In the genomic region with DNA sequence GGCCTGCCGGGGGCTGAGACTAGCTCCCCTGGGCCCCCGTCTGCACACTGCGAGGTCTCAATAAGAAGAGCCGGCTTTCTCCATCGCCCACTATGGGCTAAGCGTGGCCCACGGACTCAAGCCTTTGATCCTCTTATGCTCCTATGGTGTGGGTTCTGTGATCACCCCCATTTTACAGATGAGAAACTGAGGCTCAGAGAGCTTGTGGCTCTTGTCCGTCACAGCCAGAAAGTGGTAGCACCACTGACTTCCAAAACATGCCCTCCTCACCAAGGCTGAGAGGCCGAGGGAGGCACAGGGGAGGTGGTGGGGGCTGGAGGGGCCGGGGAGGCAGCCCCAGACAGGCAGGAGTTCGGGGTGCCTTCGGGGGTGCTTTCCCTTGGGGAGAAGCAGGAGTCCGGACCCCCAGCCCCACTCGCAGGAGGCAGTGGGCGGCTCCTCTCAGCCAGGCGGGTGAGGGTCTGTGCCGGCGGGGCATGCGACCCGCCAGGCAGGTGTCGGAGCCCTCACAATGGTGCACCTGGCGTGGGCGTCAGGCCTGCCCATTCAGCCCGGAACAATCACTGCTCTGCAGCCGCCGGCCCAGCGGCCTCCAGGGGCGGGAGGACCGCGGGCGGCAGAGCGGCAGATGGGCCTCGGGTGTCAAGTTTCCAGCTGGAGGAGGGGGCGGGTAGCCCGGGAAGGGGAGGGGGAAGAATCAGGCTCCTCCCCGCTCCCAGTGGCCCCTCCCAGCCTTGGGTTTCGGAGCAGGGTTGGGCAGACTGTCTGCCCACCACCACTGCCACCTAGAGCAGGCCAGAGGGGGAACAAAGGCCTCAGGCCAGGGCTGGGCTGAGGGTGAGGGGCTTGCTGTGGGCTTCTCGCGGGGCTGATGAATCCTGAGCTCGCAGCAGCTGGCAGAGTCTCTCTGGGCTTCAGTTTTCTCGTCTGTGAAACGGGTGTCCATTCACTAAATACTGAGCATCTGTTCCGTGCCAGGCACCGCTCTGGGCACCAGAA, we compare ENCODE assay signal across 9 cellular contexts. TPM values are rescaled to one million over a fixed set of nuclear protein-coding genes. Genes with fewer than 3 reads are reported as not detected.
DNase-seq lines count a peak whose midpoint lies in the region; ATAC-seq, FAIRE-seq and TF ChIP-seq lines count a peak whose summit lies in the region.
"Had no signal": no experiment of that assay in that cellular context is flagged by ENCODE, and none has a peak within 500 bp of the region (broad histone marks: within the 10 kb centered on the region; RNA-seq: fewer than 3 reads in every experiment).

No MANE protein-coding gene starts in this region.

- peaks cover 3% of the 10 kb centered on the region for H3K9me3 Mint-ChIP-seq in activated CD4-positive, alpha-beta T cell treated with anti-CD3 and anti-CD28 coated beads, Interleukin-2, amount 10 ng/mL, durations not matched to agents 7 days and 5 days

- TF ChIP-seq POLR2A in H1 (IDR thresholded peaks at IDR 0.05; ENCODE audit: control extremely low read depth in 1 of 2, low read depth in 2 of 2, low read length in 2 of 2) (peak in 1 of 2 experiments; percentile 51; a peak in 1 of 3 replicates), tibial nerve (IDR thresholded peaks at IDR 0.05) (no peak)

- H3K79me2 ChIP-seq in H1 (ENCODE audit: control insufficient read depth in 1 of 2, insufficient read depth in 2 of 2, low read length in 2 of 2): no peaks in the 10 kb centered on the region

- no peak overlapping the region for H3K56ac ChIP-seq in H1 (replicated peaks; ENCODE audit: insufficient read length, low read depth, low read length)

- H3K4me3 Mint-ChIP-seq in activated CD4-positive, alpha-beta T cell treated with anti-CD3 and anti-CD28 coated beads, Interleukin-2, amount 10 ng/mL, durations not matched to agents 7 days and 5 days: no peak overlapping the region

- CTCF ChIA-PET in activated CD4-positive, alpha-beta T cell treated with anti-CD3 and anti-CD28 coated beads, Interleukin-2, amount 10 ng/mL, durations not matched to agents 7 days and 5 days (lab: Charles Lee): interaction anchor here (0.5 to 2.2 kb wide), 2 partner anchors 13 to 1115 kb away, joined by 3 to 4 read pairs; no protein-coding TSS in a partner anchor
- CTCF ChIA-PET in H1 (lab: Charles Lee; ENCODE audit: partially characterized antibody): interaction anchor here (0.6 to 5.1 kb wide), 14 partner anchors 10 to 826 kb away, joined by 3 to 15 read pairs (median 4); no protein-coding TSS in a partner anchor

- H3K27me3 ChIP-seq in H1 (replicated peaks in 1 of 4; ENCODE audit: control insufficient read depth in 3 of 4, extremely low read depth in 1 of 4, insufficient read depth in 3 of 4, low read length in 3 of 4) (peaks cover 0 to 3% (median 1%) of the 10 kb centered on the region in 4 experiments; a peak in 3 of 7 replicates), psoas muscle (ENCODE audit: insufficient read depth in 3 of 3, low read length in 2 of 3) (peaks cover 0 to 2% (median 0%) of the 10 kb centered on the region in 3 donors), tibial nerve (peaks cover 0 to 81% of the 10 kb centered on the region in 2 donors)

- H3K27ac ChIP-seq in H1 (ENCODE audit: low read depth, low read length) (no peak overlapping the region), psoas muscle (peak overlapping the region; percentile 56), tibial nerve (no peak overlapping the region)
- H3K27ac ChIP-seq: thoracic aorta had no signal

- TF ChIP-seq CTCF in H1 (IDR thresholded peaks at IDR 0.05; ENCODE audit: control extremely low read depth in 1 of 3, insufficient read depth in 1 of 3, low read depth in 1 of 3, low read length in 3 of 3): peak; percentile 35 to 57 (median 55); a peak in 3 of 4 replicates
- TF ChIP-seq CTCF in psoas muscle (IDR thresholded peaks at IDR 0.05): no peak
- TF ChIP-seq CTCF in tibial nerve (IDR thresholded peaks at IDR 0.05): no peak

- no peaks in the 10 kb centered on the region for H3K36me3 Mint-ChIP-seq in activated CD4-positive, alpha-beta T cell treated with anti-CD3 and anti-CD28 coated beads, Interleukin-2, amount 10 ng/mL, durations not matched to agents 7 days and 5 days (ENCODE audit: low read depth)

- intact Hi-C loops in psoas muscle (cut with DNase I): no loop called here

- WGBS in H1 (ENCODE audit: extremely low coverage in 1 of 2, insufficient coverage in 1 of 2, insufficient read length in 1 of 2, insufficient replicate concordance in 2 of 2, low coverage in 1 of 2, low lambda C conversion rate in 2 of 2, missing lambda C conversion rate in 1 of 2), 2 experiments: 18% methylated on average over 27 of the region's 44 CpGs; no CpG with 5 or more reads in 1 of the 2 experiments
- 24 to 41% (median 26%) methylated on average over 42 to 44 of the region's 44 CpGs for WGBS in psoas muscle, 3 donors
- 14 to 26% methylated on average over 27 to 42 of the region's 44 CpGs for WGBS in tibial nerve, 2 donors

- H3K36me3 ChIP-seq in H1 (ENCODE audit: control insufficient read depth in 2 of 4, insufficient read depth in 4 of 4, low read length in 3 of 4): no peaks in the 10 kb centered on the region
- H3K36me3 ChIP-seq in psoas muscle (ENCODE audit: insufficient read depth in 1 of 2, low read depth in 1 of 2): no peaks in the 10 kb centered on the region
- H3K36me3 ChIP-seq in tibial nerve: no peaks in the 10 kb centered on the region
- H3K36me3 ChIP-seq: thoracic aorta had no signal

- H4K8ac ChIP-seq in H1 (ENCODE audit: extremely low read depth, insufficient read depth, low read length): peak overlapping the region; percentile 6; the same call in 1 of the 2 replicates

- peaks cover 33% of the 10 kb centered on the region for H3K27me3 Mint-ChIP-seq in activated CD4-positive, alpha-beta T cell treated with anti-CD3 and anti-CD28 coated beads, Interleukin-2, amount 10 ng/mL, durations not matched to agents 7 days and 5 days

- no peak overlapping the region for H3K14ac ChIP-seq in H1 (ENCODE audit: insufficient read length)

- H3K23me2 ChIP-seq in H1 (ENCODE audit: low read depth, low read length): peaks cover 8% of the 10 kb centered on the region

- peak; percentile 62 to 66 for TF ChIP-seq RAD21 in H1 (IDR thresholded peaks at IDR 0.05 in 1 of 2, conservative IDR thresholded peaks at IDR 0.05 in 1 of 2; ENCODE audit: low read depth in 2 of 2, low read length in 2 of 2)

- H3K9ac ChIP-seq in H1 (replicated peaks in 1 of 4; ENCODE audit: extremely low read depth in 1 of 4, low read depth in 3 of 4, low read length in 3 of 4): no peak overlapping the region

- peak; percentile 5 to 18 for DNase-seq in activated CD4-positive, alpha-beta T cell treated with anti-CD3 and anti-CD28 coated beads, Interleukin-2, amount 50 U/mL, for 48 hours
- no peak for DNase-seq in activated CD4-positive, alpha-beta T cell treated with anti-CD3 and anti-CD28 coated beads, Interleukin-2, amount 10 ng/mL, durations not matched to agents 7 days and 5 days
- DNase-seq in NCI-H460 (ENCODE audit: extremely low read depth, low read depth) (peak; percentile 22), H1 (ENCODE audit: low read depth in 1 of 2, low spot score in 2 of 2) (peak; percentile 87 to 97), psoas muscle (peak; percentile 57 to 82), tibial nerve (ENCODE audit: low spot score in 2 of 2) (no peak), SKM-1 treated with dmso at 0.1 percent for 144 hours (lab: John Stamatoyannopoulos, UW; ENCODE audit: unreplicated experiment) (no peak)

- peaks cover 0 to 3% of the 10 kb centered on the region in 2 experiments for H4K20me1 ChIP-seq in H1 (replicated peaks in 1 of 2; ENCODE audit: control insufficient read depth in 1 of 2, insufficient read depth in 2 of 2, low read length in 2 of 2)

- H2BK12ac ChIP-seq in H1 (ENCODE audit: low read depth, low read length): peak overlapping the region; percentile 68; the same call in 1 of the 2 replicates

- no peak overlapping the region for H2AK5ac ChIP-seq in H1 (ENCODE audit: low read depth, low read length)

- H4K91ac ChIP-seq in H1 (replicated peaks; ENCODE audit: insufficient read length, low read length): peak overlapping the region; percentile 34

- H3K4me3 ChIP-seq in H1 (ENCODE audit: extremely low read depth in 1 of 4, insufficient read depth in 2 of 4, low read depth in 3 of 4, low read length in 4 of 4): peak overlapping the region in 2 of 4 experiments; percentile 12 to 50; a peak in 4 of 8 replicates
- H3K4me3 ChIP-seq in psoas muscle: no peak overlapping the region
- H3K4me3 ChIP-seq in tibial nerve: no peak overlapping the region
- H3K4me3 ChIP-seq: thoracic aorta had no signal

- H3K4me1 ChIP-seq in H1 (replicated peaks in 1 of 4; ENCODE audit: control insufficient read depth in 3 of 4, insufficient read depth in 4 of 4, low read length in 3 of 4): peaks cover 0 to 34% (median 21%) of the 10 kb centered on the region in 4 experiments; a peak in 6 of 7 replicates
- peaks cover 4% of the 10 kb centered on the region for H3K4me1 ChIP-seq in psoas muscle
- peaks cover 0 to 10% (median 0%) of the 10 kb centered on the region in 4 donors for H3K4me1 ChIP-seq in tibial nerve

- H2BK15ac ChIP-seq in H1 (ENCODE audit: low read length): peak overlapping the region; percentile 31; the same call in 1 of the 2 replicates

- H2BK120ac ChIP-seq in H1 (replicated peaks; ENCODE audit: low read depth, low read length): no peak overlapping the region

- peak overlapping the region; percentile 66; the same call in 1 of the 2 replicates for H2BK20ac ChIP-seq in H1 (ENCODE audit: low read length)

- H2AFZ ChIP-seq in H1 (ENCODE audit: low read length): no peak overlapping the region

- H3K18ac ChIP-seq in H1 (ENCODE audit: extremely low read depth, low read length): peak overlapping the region; percentile 90

- no peaks in the 10 kb centered on the region for H3K4me1 Mint-ChIP-seq in activated CD4-positive, alpha-beta T cell treated with anti-CD3 and anti-CD28 coated beads, Interleukin-2, amount 10 ng/mL, durations not matched to agents 7 days and 5 days

- H3K23ac ChIP-seq in H1 (ENCODE audit: insufficient read length): no peak overlapping the region

- peak overlapping the region; percentile 56 to 59; a peak in 3 of 4 replicates for H3K4me2 ChIP-seq in H1 (ENCODE audit: insufficient read depth in 1 of 2, low read depth in 2 of 2, low read length in 2 of 2)

- peak overlapping the region; percentile 60; the same call in 1 of the 2 replicates for H2BK5ac ChIP-seq in H1 (ENCODE audit: low read depth, low read length)

- TF ChIP-seq EP300 in H1 (IDR thresholded peaks at IDR 0.05; ENCODE audit: borderline replicate concordance in 1 of 2, low read depth in 2 of 2, low read length in 2 of 2): peak; percentile 29 to 87; a peak in 2 of 3 replicates
- TF ChIP-seq EP300 in tibial nerve (IDR thresholded peaks at IDR 0.05): no peak

- peak; percentile 66 to 91 (median 82) for ATAC-seq in psoas muscle
- ATAC-seq in HG03108 (IDR thresholded peaks at IDR 0.05; ENCODE audit: unreplicated experiment): no peak

- H4K5ac ChIP-seq in H1 (ENCODE audit: insufficient read length, low read depth, low read length): no peak overlapping the region

- POLR2A ChIA-PET in activated CD4-positive, alpha-beta T cell treated with anti-CD3 and anti-CD28 coated beads, Interleukin-2, amount 10 ng/mL, durations not matched to agents 7 days and 5 days (lab: Charles Lee): no interaction called here
- POLR2A ChIA-PET in H1 (lab: Charles Lee; ENCODE audit: partially characterized antibody): interaction anchor here (0.9 to 1.4 kb wide), 2 partner anchors 10 to 25 kb away, joined by 4 read pairs; no protein-coding TSS in a partner anchor

- no peaks in the 10 kb centered on the region for H3K9me3 ChIP-seq in H1 (ENCODE audit: insufficient read depth in 2 of 2, low read depth in 1 of 2, low read length in 1 of 2)
- no peaks in the 10 kb centered on the region for H3K9me3 ChIP-seq in psoas muscle
- H3K9me3 ChIP-seq in tibial nerve: no peaks in the 10 kb centered on the region
- H3K9me3 ChIP-seq: thoracic aorta had no signal

- no peak for FAIRE-seq in H1 (lab: Jason Lieb, UNC)

- H3K79me1 ChIP-seq in H1 (ENCODE audit: low read depth, low read length): no peaks in the 10 kb centered on the region

- no peak overlapping the region for H3K4ac ChIP-seq in H1 (replicated peaks; ENCODE audit: insufficient read length, low read depth, low read length)

- H3K27ac Mint-ChIP-seq in activated CD4-positive, alpha-beta T cell treated with anti-CD3 and anti-CD28 coated beads, Interleukin-2, amount 10 ng/mL, durations not matched to agents 7 days and 5 days: no peak overlapping the region

RNA-seq across cellular contexts. Expression of a gene that starts 39.3 kb away (rescaled TPM):
- 1 to 10 TPM; 7.6 to 9.8 TPM for total RNA-seq in activated CD4-positive, alpha-beta T cell treated with anti-CD3 and anti-CD28 coated beads, Interleukin-2, amount 10 ng/mL, durations not matched to agents 7 days and 5 days
- total RNA-seq in NCI-H460 (2014; rRNA removed; shearing (Covaris generic)): 6.4 and 6.9 TPM in 2 replicates
- 3.0 and 3.4 TPM in 2 replicates for polyA plus RNA-seq in NCI-H460 (2014; cell fraction: nucleus; rRNA removed)
- 6.1 and 7.7 TPM in 2 replicates for total RNA-seq in H1 (2021; fragmentation: NEBNext Ultra II Directional; extraction: Animal tissue kit (Norgen Biotek cat#: 25700))
- polyA plus RNA-seq in H1 (2011; rRNA removed): 4.4 and 5.9 TPM in 2 replicates
- polyA plus RNA-seq in H1 (2011; cell fraction: cytosol; rRNA removed): 3.6 TPM
- polyA plus RNA-seq in H1 (2011; cell fraction: nucleus; rRNA removed): 10.1 TPM
- 2.2 to 4.5 TPM (median 4.3 TPM) in 4 replicates for polyA plus RNA-seq in H1 (2012, experiment 1 of 2)
- polyA plus RNA-seq in H1 (2012, experiment 2 of 2): 2.9 TPM
- 6.5 TPM for polyA plus RNA-seq in H1 (2013, experiment 1 of 2)
- 6.3 TPM for polyA plus RNA-seq in H1 (2013, experiment 2 of 2)
- 3.9 and 5.8 TPM in 2 replicates for polyA minus RNA-seq in H1 (2011; rRNA and poly(A)+ RNA removed)
- 5.8 TPM for polyA minus RNA-seq in H1 (2011; cell fraction: cytosol; rRNA and poly(A)+ RNA removed)
- 10.2 TPM for polyA minus RNA-seq in H1 (2011; cell fraction: nucleus; rRNA and poly(A)+ RNA removed)
- 10 to 100 TPM; 53.1 to 83.3 (median 60.8) TPM for total RNA-seq in psoas muscle
- polyA plus RNA-seq in psoas muscle: 10 to 100 TPM in 2 of 3 donors, 1 to 10 TPM in 1; 2.6 to 23.7 (median 11.0) TPM
- 1 to 10 TPM; 1.7 to 7.5 (median 5.1) TPM for total RNA-seq in tibial nerve

Comparison
In these comparisons a context has a peak if more than half of its experiments do, and no peak if none do; other contexts are left out.
1. DNase-seq: peak in activated CD4-positive, alpha-beta T cell treated with anti-CD3 and anti-CD28 coated beads, Interleukin-2, amount 50 U/mL, for 48 hours (2 of 2), NCI-H460 (single experiment), H1 (2 of 2) and psoas muscle (2 of 2); none in activated CD4-positive, alpha-beta T cell treated with anti-CD3 and anti-CD28 coated beads, Interleukin-2, amount 10 ng/mL, durations not matched to agents 7 days and 5 days (single experiment), tibial nerve (0 of 2) and SKM-1 treated with dmso at 0.1 percent for 144 hours (single experiment).
2. CTCF ChIP-seq: peak in H1 (3 of 3); none in psoas muscle (single experiment) and tibial nerve (0 of 5).